1 cellular context compared by ENCODE assay signal in genomic region chr14:60183724-60184596, GRCh38.
TF ChIP-seq lines count a peak whose summit lies in the region.

No MANE protein-coding gene starts in this region.

TF ChIP-seq in GM12878, 131 proteins besides CTCF, POLR2A, EP300 and RAD21 (continued from another document):
- TF ChIP-seq, protein P1, sequence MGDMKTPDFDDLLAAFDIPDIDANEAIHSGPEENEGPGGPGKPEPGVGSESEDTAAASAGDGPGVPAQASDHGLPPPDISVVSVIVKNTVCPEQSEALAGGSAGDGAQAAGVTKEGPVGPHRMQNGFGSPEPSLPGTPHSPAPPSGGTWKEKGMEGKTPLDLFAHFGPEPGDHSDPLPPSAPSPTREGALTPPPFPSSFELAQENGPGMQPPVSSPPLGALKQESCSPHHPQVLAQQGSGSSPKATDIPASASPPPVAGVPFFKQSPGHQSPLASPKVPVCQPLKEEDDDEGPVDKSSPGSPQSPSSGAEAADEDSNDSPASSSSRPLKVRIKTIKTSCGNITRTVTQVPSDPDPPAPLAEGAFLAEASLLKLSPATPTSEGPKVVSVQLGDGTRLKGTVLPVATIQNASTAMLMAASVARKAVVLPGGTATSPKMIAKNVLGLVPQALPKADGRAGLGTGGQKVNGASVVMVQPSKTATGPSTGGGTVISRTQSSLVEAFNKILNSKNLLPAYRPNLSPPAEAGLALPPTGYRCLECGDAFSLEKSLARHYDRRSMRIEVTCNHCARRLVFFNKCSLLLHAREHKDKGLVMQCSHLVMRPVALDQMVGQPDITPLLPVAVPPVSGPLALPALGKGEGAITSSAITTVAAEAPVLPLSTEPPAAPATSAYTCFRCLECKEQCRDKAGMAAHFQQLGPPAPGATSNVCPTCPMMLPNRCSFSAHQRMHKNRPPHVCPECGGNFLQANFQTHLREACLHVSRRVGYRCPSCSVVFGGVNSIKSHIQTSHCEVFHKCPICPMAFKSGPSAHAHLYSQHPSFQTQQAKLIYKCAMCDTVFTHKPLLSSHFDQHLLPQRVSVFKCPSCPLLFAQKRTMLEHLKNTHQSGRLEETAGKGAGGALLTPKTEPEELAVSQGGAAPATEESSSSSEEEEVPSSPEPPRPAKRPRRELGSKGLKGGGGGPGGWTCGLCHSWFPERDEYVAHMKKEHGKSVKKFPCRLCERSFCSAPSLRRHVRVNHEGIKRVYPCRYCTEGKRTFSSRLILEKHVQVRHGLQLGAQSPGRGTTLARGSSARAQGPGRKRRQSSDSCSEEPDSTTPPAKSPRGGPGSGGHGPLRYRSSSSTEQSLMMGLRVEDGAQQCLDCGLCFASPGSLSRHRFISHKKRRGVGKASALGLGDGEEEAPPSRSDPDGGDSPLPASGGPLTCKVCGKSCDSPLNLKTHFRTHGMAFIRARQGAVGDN (IDR thresholded peaks at IDR 0.05) = 0 out of 2 replicates have a peak, but pooled peaks have one; percentile 12
- TF ChIP-seq CREB1 (IDR thresholded peaks at IDR 0.05; ENCODE audit: low read depth) = peak; percentile 70
- 0 out of 2 replicates have a peak, but pooled peaks have one; percentile 17 for TF ChIP-seq NFIC (IDR thresholded peaks at IDR 0.05; ENCODE audit: low read depth, low read length)
- peak; percentile 96 for TF ChIP-seq ZNF24 (IDR thresholded peaks at IDR 0.05)
- peak in 1 of 2 experiments; percentile 8; a peak in 2 of 4 replicates for TF ChIP-seq IKZF2 (IDR thresholded peaks at IDR 0.05)
- peak; percentile 88; the same call in 1 of the 2 replicates for TF ChIP-seq ASH2L (IDR thresholded peaks at IDR 0.05; ENCODE audit: borderline replicate concordance, low read depth)
- TF ChIP-seq SMC3 (IDR thresholded peaks at IDR 0.05; ENCODE audit: borderline replicate concordance, low read length) = peak; percentile 93
- TF ChIP-seq BMI1 (IDR thresholded peaks at IDR 0.05; ENCODE audit: borderline replicate concordance) = no peak
- TF ChIP-seq PML (IDR thresholded peaks at IDR 0.05; ENCODE audit: low read length) = no peak
- TF ChIP-seq POU2F2 (IDR thresholded peaks at IDR 0.05; ENCODE audit: borderline replicate concordance, low read depth, low read length) = peak; percentile 53; the same call in 1 of the 3 replicates
- TF ChIP-seq RBBP5 (conservative IDR thresholded peaks at IDR 0.05) = peak; percentile 69; the same call in 1 of the 2 replicates
- no peak for TF ChIP-seq EED (IDR thresholded peaks at IDR 0.05; ENCODE audit: low read depth)
- TF ChIP-seq MLLT1 (IDR thresholded peaks at IDR 0.05) = 0 out of 2 replicates have a peak, but pooled peaks have one; percentile 31
- TF ChIP-seq, protein P2, sequence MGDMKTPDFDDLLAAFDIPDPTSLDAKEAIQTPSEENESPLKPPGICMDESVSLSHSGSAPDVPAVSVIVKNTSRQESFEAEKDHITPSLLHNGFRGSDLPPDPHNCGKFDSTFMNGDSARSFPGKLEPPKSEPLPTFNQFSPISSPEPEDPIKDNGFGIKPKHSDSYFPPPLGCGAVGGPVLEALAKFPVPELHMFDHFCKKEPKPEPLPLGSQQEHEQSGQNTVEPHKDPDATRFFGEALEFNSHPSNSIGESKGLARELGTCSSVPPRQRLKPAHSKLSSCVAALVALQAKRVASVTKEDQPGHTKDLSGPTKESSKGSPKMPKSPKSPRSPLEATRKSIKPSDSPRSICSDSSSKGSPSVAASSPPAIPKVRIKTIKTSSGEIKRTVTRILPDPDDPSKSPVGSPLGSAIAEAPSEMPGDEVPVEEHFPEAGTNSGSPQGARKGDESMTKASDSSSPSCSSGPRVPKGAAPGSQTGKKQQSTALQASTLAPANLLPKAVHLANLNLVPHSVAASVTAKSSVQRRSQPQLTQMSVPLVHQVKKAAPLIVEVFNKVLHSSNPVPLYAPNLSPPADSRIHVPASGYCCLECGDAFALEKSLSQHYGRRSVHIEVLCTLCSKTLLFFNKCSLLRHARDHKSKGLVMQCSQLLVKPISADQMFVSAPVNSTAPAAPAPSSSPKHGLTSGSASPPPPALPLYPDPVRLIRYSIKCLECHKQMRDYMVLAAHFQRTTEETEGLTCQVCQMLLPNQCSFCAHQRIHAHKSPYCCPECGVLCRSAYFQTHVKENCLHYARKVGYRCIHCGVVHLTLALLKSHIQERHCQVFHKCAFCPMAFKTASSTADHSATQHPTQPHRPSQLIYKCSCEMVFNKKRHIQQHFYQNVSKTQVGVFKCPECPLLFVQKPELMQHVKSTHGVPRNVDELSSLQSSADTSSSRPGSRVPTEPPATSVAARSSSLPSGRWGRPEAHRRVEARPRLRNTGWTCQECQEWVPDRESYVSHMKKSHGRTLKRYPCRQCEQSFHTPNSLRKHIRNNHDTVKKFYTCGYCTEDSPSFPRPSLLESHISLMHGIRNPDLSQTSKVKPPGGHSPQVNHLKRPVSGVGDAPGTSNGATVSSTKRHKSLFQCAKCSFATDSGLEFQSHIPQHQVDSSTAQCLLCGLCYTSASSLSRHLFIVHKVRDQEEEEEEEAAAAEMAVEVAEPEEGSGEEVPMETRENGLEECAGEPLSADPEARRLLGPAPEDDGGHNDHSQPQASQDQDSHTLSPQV (IDR thresholded peaks at IDR 0.05) = peak; percentile 80; the same call in 1 of the 2 replicates
- TF ChIP-seq JUNB (IDR thresholded peaks at IDR 0.05) = 0 out of 2 replicates have a peak, but pooled peaks have one; percentile 10
- TF ChIP-seq, protein P3, sequence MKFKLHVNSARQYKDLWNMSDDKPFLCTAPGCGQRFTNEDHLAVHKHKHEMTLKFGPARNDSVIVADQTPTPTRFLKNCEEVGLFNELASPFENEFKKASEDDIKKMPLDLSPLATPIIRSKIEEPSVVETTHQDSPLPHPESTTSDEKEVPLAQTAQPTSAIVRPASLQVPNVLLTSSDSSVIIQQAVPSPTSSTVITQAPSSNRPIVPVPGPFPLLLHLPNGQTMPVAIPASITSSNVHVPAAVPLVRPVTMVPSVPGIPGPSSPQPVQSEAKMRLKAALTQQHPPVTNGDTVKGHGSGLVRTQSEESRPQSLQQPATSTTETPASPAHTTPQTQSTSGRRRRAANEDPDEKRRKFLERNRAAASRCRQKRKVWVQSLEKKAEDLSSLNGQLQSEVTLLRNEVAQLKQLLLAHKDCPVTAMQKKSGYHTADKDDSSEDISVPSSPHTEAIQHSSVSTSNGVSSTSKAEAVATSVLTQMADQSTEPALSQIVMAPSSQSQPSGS (IDR thresholded peaks at IDR 0.05; ENCODE audit: low read length) = peak; percentile 4; the same call in 1 of the 2 replicates
- TF ChIP-seq MEF2B (IDR thresholded peaks at IDR 0.05; ENCODE audit: partially characterized antibody, poor library complexity, severe bottlenecking) = peak; percentile 32
- TF ChIP-seq CREM (IDR thresholded peaks at IDR 0.05; ENCODE audit: low read depth) = 0 out of 2 replicates have a peak, but pooled peaks have one; percentile 27
- no peak for TF ChIP-seq BRCA1 (IDR thresholded peaks at IDR 0.05; ENCODE audit: low read depth, low read length)
- TF ChIP-seq FOXM1 (IDR thresholded peaks at IDR 0.05; ENCODE audit: low read depth, low read length) = 0 out of 2 replicates have a peak, but pooled peaks have one; percentile 30
- no peak for TF ChIP-seq ZNF207 (IDR thresholded peaks at IDR 0.05; ENCODE audit: borderline replicate concordance)
- TF ChIP-seq NR2F1 (conservative IDR thresholded peaks at IDR 0.05) = no peak
